ENCODE assay signal across 1 cellular context in genomic region chr11:60835472-60835871, GRCh38.
TF ChIP-seq lines count a peak whose summit lies in the region.

No MANE protein-coding gene starts in this region.

TF ChIP-seq in GM12878, 131 proteins besides CTCF, POLR2A, EP300 and RAD21:
- TF ChIP-seq SPI1 (IDR thresholded peaks at IDR 0.05; ENCODE audit: borderline replicate concordance, insufficient read depth, low read depth, low read length) (0 out of 2 replicates have a peak, but pooled peaks have one; percentile 9), ETV6 (conservative IDR thresholded peaks at IDR 0.05 in 1 of 2, IDR thresholded peaks at IDR 0.05 in 1 of 2; ENCODE audit: borderline replicate concordance in 1 of 2, low read depth in 1 of 2) (peak in 1 of 2 experiments; percentile 70; a peak in 1 of 4 replicates), SP1 (IDR thresholded peaks at IDR 0.05; ENCODE audit: low read depth, low read length) (no peak)
